Comparison of ENCODE assay signal across 8 cellular contexts in genomic region chr2:231677632-231678104, GRCh38. TPM values are rescaled to one million over a fixed set of nuclear protein-coding genes. Genes with fewer than 3 reads are reported as not detected.
A peak's percentile ranks its signal among the peaks of the same experiment; 100 is the strongest.
DNase-seq lines count a peak whose midpoint lies in the region; ATAC-seq and TF ChIP-seq lines count a peak whose summit lies in the region.

No MANE protein-coding gene starts in this region.

- H3K36me3 Mint-ChIP-seq in central memory CD8-positive, alpha-beta T cell (ENCODE audit: insufficient read depth), result no peaks in the 10 kb centered on the region

- H3K27me3 Mint-ChIP-seq in central memory CD8-positive, alpha-beta T cell, result peaks cover 15% of the 10 kb centered on the region

- no peaks in the 10 kb centered on the region for H3K9me3 Mint-ChIP-seq in central memory CD8-positive, alpha-beta T cell

- TF ChIP-seq CTCF in BE2C (IDR thresholded peaks at IDR 0.05; ENCODE audit: low read depth, low read length), result peak; percentile 95

- peak; percentile 85 for ATAC-seq in central memory CD8-positive, alpha-beta T cell (replicated peaks; ENCODE audit: extremely low read depth, poor library complexity, severe bottlenecking)
- peak; percentile 47 for ATAC-seq in left lobe of liver
- no peak for ATAC-seq in HG03108 (IDR thresholded peaks at IDR 0.05; ENCODE audit: unreplicated experiment)

- H3K4me3 Mint-ChIP-seq in central memory CD8-positive, alpha-beta T cell, result no peak overlapping the region

- H3K27me3 ChIP-seq in BE2C, result no peaks in the 10 kb centered on the region

- no peak overlapping the region for H3K4me3 ChIP-seq in BE2C (ENCODE audit: low read depth, low read length)

- H3K9me3 ChIP-seq in BE2C, result no peaks in the 10 kb centered on the region

- DNase-seq in BE2C, result peak; percentile 81
- DNase-seq in HCEC 1CT, result peak; percentile 63
- DNase-seq in NCI-H510A (lab: John Stamatoyannopoulos, UW), result peak; percentile 74
- peak; percentile 82 for DNase-seq in activated CD4-positive, CD25-positive, alpha-beta regulatory T cell treated with anti-CD3 and anti-CD28 coated beads, Interleukin-2, amount 50 U/mL, for 72 hours
- DNase-seq in central memory CD8-positive, alpha-beta T cell (ENCODE audit: low spot score in 2 of 2), result peak; percentile 83
- peak; percentile 83 for DNase-seq in left lobe of liver (ENCODE audit: low spot score)
- peak; percentile 61 to 75 (median 73) for DNase-seq in stimulated activated CD4-positive, alpha-beta T cell treated with anti-CD3 and anti-CD28 coated beads, TNF-alpha, amount 100 ng/mL, for 1 hour (ENCODE audit: low read depth in 3 of 3, low spot score in 1 of 3)

- no peaks in the 10 kb centered on the region for H3K36me3 ChIP-seq in BE2C

- H3K4me1 ChIP-seq in BE2C, result peaks cover 9% of the 10 kb centered on the region

- H3K4me1 Mint-ChIP-seq in central memory CD8-positive, alpha-beta T cell, result peaks cover 6% of the 10 kb centered on the region

- H3K27ac Mint-ChIP-seq in central memory CD8-positive, alpha-beta T cell (ENCODE audit: low read depth), result no peak overlapping the region

RNA-seq across cellular contexts. Expression of gene PTMA, which starts 30.7 kb away (rescaled TPM):
- polyA plus RNA-seq in BE2C (2012; ENCODE audit: insufficient read depth, insufficient read length, low read depth), result 1,938 TPM
- 213 TPM for total RNA-seq in left lobe of liver
